In genomic region chr9:128163027-128163515, GRCh38 we compare ENCODE assay signal across 18 cellular contexts. TPM values are rescaled to one million over a fixed set of nuclear protein-coding genes. Genes with fewer than 3 reads are reported as not detected.
"Had no signal": no experiment of that assay in that cellular context is flagged by ENCODE, and none has a peak within 500 bp of the region (broad histone marks: within the 10 kb centered on the region; RNA-seq: fewer than 3 reads in every experiment).

No MANE protein-coding gene starts in this region.

- H3K27me3 ChIP-seq: cardiac muscle cell, dorsolateral prefrontal cortex, tibial nerve, vagina had no signal

- H3K27me3 Mint-ChIP-seq: activated CD4-positive, alpha-beta T cell treated with anti-CD3 and anti-CD28 coated beads, Interleukin-2, amount 10 ng/mL, durations not matched to agents 7 days and 5 days; activated naive CD4-positive, alpha-beta T cell treated with anti-CD3 and anti-CD28 coated beads, Interleukin-2, amount 50 U/mL, for 24 hours; naive B cell had no signal

- DNase-seq: activated CD4-positive, alpha-beta T cell treated with anti-CD3 and anti-CD28 coated beads, Interleukin-2, amount 10 ng/mL, durations not matched to agents 7 days and 5 days; activated effector memory CD4-positive, alpha-beta T cell treated with Interleukin-2 at 50 U/mL for 16 hours; dorsolateral prefrontal cortex; left colon; naive B cell; posterior cingulate gyrus; retina; stimulated activated CD4-positive, alpha-beta T cell treated with anti-CD3 and anti-CD28 coated beads, Interleukin-15, amount 100 ng/mL, for 24 hours; stimulated activated CD4-positive, alpha-beta T cell treated with anti-CD3 and anti-CD28 coated beads, Interleukin-4, amount 100 ng/mL, for 24 hours; stimulated activated naive CD4-positive, alpha-beta T cell; substantia nigra; T-helper 9 cell had no signal

- H3K27ac Mint-ChIP-seq: activated CD4-positive, alpha-beta T cell treated with anti-CD3 and anti-CD28 coated beads, Interleukin-2, amount 10 ng/mL, durations not matched to agents 7 days and 5 days had no signal

- H3K4me3 ChIP-seq: cardiac muscle cell, lung, tibial nerve, vagina had no signal

- H3K9me3 ChIP-seq: tibial nerve, vagina had no signal

- H3K27ac ChIP-seq: cardiac muscle cell, tibial nerve, vagina had no signal

- ATAC-seq: left colon had no signal

- H3K9me3 Mint-ChIP-seq: activated CD4-positive, alpha-beta T cell treated with anti-CD3 and anti-CD28 coated beads, Interleukin-2, amount 10 ng/mL, durations not matched to agents 7 days and 5 days; activated naive CD4-positive, alpha-beta T cell treated with anti-CD3 and anti-CD28 coated beads, Interleukin-2, amount 50 U/mL, for 24 hours; naive B cell had no signal

RNA-seq across cellular contexts. Expression of gene LCN2, which starts 13.8 kb away (rescaled TPM):
- total RNA-seq: activated CD4-positive, alpha-beta T cell treated with anti-CD3 and anti-CD28 coated beads, Interleukin-2, amount 10 ng/mL, durations not matched to agents 7 days and 5 days; activated CD8-positive, alpha-beta memory T cell treated with anti-CD3 and anti-CD28 coated beads for 36 hours; cardiac muscle cell; tibial nerve had no signal
- polyA plus RNA-seq: cardiac muscle cell had no signal
